Comparison of ENCODE assay signal across 10 cellular contexts in the genomic region with DNA sequence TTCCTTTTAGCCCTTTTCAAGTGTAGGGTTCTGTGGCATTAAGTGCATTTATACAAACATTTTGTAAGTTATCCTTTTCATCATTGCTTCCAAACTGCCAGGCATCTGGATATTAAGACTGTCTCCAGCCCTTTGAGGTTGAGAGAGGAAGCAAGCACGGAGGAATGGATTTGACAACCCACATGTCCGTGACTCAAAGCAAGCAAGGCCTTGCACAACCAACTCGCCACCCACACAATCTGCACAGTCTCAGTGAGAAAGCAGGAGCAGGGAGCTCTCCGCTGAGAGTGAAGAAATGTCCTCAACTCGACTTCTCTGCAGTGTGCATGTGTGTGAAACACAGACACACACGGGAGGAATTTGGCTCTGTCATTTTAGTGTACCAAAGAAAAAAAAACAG.
DNase-seq lines count a peak whose midpoint lies in the region; ATAC-seq and TF ChIP-seq lines count a peak whose summit lies in the region.
"Had no signal": no experiment of that assay in that cellular context is flagged by ENCODE, and none has a peak within 500 bp of the region (broad histone marks: within the 10 kb centered on the region; RNA-seq: fewer than 3 reads in every experiment).

No MANE protein-coding gene starts in this region.

- H3K27ac Mint-ChIP-seq in HFFc6, result peak overlapping the region; percentile 87

- H3K36me3 Mint-ChIP-seq in HFFc6 (ENCODE audit: low read depth), result peaks cover 36% of the 10 kb centered on the region

- H3K9me3 Mint-ChIP-seq in HFFc6, result peaks cover 15% of the 10 kb centered on the region

- peak overlapping the region; percentile 80 for H3K4me3 Mint-ChIP-seq in HFFc6

- no peak for ATAC-seq in GM21825 (IDR thresholded peaks at IDR 0.05; ENCODE audit: unreplicated experiment)

- H3K27me3 Mint-ChIP-seq in HFFc6 (ENCODE audit: insufficient read depth), result peaks cover 11% of the 10 kb centered on the region

- peaks cover 49% of the 10 kb centered on the region for H3K4me1 Mint-ChIP-seq in HFFc6 (ENCODE audit: low read depth)

- DNase-seq in HFFc6 (peak; percentile 92), amygdala (lab: John Stamatoyannopoulos, UW) (peak in 35 of 56 donors; percentile 0 to 48 (median 13)), hepatic stellate cell (ENCODE audit: low spot score) (peak; percentile 77), smooth muscle cell of the brain vasculature (ENCODE audit: low read depth, low spot score) (peak; percentile 53), NCI-H345 (lab: John Stamatoyannopoulos, UW) (no peak), T1000 (lab: John Stamatoyannopoulos, UW) (no peak)
- no peak for DNase-seq in activated CD4-positive, alpha-beta T cell treated with anti-CD3 and anti-CD28 coated beads for 1 hour
- DNase-seq: NCI-H2081 treated with DMSO at 0.1 percent for 48 hours; stimulated activated CD4-positive, alpha-beta T cell treated with anti-CD3 and anti-CD28 coated beads, Interleukin-1b, Interleukin-23, amount 100 ng/mL, for 48 hours had no signal

- TF ChIP-seq CTCF in HFFc6 (IDR thresholded peaks at IDR 0.05), result no peak

Comparison
In these comparisons a context has a peak if more than half of its experiments do, and no peak if none do; other contexts are left out.
1. DNase-seq: peak in HFFc6 (single experiment), amygdala (35 of 56), hepatic stellate cell (single experiment) and smooth muscle cell of the brain vasculature (single experiment); none in NCI-H345 (single experiment), T1000 (single experiment) and activated CD4-positive, alpha-beta T cell treated with anti-CD3 and anti-CD28 coated beads for 1 hour (single experiment).